ENCODE assay signal across 8 cellular contexts in the genomic region with DNA sequence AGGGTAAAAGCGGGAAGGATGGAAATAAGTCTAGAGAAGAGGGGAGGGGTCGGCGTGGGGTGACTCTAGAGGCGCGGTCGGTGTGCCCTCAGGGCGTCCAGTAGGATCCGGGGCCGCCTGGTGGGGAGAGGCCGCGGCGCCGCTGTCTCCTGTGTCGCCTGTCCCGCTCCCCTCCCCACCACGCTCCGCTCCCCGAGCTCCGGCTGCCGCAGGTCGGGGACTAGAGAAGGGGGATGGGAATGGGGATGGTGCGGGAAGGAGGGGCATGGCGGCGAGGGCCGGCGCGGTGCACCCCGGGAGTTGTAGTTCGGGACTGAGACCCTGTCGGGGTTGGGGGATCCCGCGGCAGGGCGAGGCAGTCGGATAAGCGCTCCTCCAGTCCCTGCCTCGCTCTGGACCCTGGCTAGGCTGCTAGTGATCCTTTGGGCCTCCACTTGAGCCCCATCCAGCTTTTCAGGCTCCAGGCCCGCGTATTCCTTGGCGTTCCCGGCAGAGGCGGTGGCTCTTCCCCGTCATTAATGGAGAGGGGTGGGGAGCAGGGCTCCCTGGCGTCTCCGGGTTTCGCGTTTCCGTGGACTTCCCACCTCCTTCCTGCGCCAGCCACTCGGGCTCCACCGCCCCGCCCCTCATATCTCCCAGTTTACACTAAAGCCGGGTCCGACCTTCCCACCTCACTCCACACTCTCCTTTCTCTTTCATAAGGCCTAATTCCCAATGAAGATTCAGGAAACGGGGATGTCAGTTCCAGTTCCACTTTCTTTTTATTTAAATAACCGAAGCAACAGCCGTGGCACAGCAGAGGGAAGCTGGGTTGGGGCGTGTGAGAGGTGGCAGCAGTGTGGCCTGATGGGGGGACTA. TPM values are rescaled to one million over a fixed set of nuclear protein-coding genes. Genes with fewer than 3 reads are reported as not detected.
DNase-seq lines count a peak whose midpoint lies in the region; FAIRE-seq and TF ChIP-seq lines count a peak whose summit lies in the region.

A gene with protein sequence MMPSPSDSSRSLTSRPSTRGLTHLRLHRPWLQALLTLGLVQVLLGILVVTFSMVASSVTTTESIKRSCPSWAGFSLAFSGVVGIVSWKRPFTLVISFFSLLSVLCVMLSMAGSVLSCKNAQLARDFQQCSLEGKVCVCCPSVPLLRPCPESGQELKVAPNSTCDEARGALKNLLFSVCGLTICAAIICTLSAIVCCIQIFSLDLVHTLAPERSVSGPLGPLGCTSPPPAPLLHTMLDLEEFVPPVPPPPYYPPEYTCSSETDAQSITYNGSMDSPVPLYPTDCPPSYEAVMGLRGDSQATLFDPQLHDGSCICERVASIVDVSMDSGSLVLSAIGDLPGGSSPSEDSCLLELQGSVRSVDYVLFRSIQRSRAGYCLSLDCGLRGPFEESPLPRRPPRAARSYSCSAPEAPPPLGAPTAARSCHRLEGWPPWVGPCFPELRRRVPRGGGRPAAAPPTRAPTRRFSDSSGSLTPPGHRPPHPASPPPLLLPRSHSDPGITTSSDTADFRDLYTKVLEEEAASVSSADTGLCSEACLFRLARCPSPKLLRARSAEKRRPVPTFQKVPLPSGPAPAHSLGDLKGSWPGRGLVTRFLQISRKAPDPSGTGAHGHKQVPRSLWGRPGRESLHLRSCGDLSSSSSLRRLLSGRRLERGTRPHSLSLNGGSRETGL (minus strand): TSS at position 241 of the 858 bp plus-strand sequence. CDS start 606 bp downstream, outside the sequence.

- H3K27me3 Mint-ChIP-seq in Calu3 (ENCODE audit: unreplicated experiment) (no peaks in the 10 kb centered on the region), progenitor cell of endocrine pancreas (no peaks in the 10 kb centered on the region)

- H3K27me3 ChIP-seq in left ventricle myocardium inferior (ENCODE audit: low read depth) (no peaks in the 10 kb centered on the region), uterus (no peaks in the 10 kb centered on the region)

- H3K36me3 Mint-ChIP-seq in Calu3 (ENCODE audit: insufficient read depth, unreplicated experiment) (peaks cover 49% of the 10 kb centered on the region), progenitor cell of endocrine pancreas (ENCODE audit: insufficient read depth) (peaks cover 12% of the 10 kb centered on the region)

- peaks cover 21% of the 10 kb centered on the region for H3K4me1 Mint-ChIP-seq in Calu3 (ENCODE audit: low read depth, unreplicated experiment)
- H3K4me1 Mint-ChIP-seq in progenitor cell of endocrine pancreas (ENCODE audit: low read depth) = peaks cover 21% of the 10 kb centered on the region

- FAIRE-seq in H54 (lab: Jason Lieb, UNC) = no peak

- H3K27ac Mint-ChIP-seq in Calu3 (ENCODE audit: unreplicated experiment) = no peak within 1 kb of the TSS
- H3K27ac Mint-ChIP-seq in progenitor cell of endocrine pancreas = peak within 1 kb of the TSS; percentile 86

- CTCF ChIA-PET in Calu3 (lab: Charles Lee) = interaction anchor here (0.6 to 1.4 kb wide), 2 partner anchors 49 to 1421 kb away, joined by 3 to 5 read pairs; no protein-coding TSS in a partner anchor

- H3K9me3 Mint-ChIP-seq in Calu3 (ENCODE audit: low read depth, unreplicated experiment) (no peaks in the 10 kb centered on the region), progenitor cell of endocrine pancreas (ENCODE audit: low read depth) (no peaks in the 10 kb centered on the region)

- H3K4me1 ChIP-seq in left ventricle myocardium inferior (peaks cover 50% of the 10 kb centered on the region), uterus (peaks cover 2 to 14% of the 10 kb centered on the region in 2 donors)

- no TSS peak for BruUV-seq in Calu3 (replicated peaks; lab: Mats Ljungman, UMichigan)

- no peaks in the 10 kb centered on the region for H3K9me3 ChIP-seq in left ventricle myocardium inferior (replicated peaks)
- H3K9me3 ChIP-seq in uterus = no peaks in the 10 kb centered on the region

- TF ChIP-seq POLR2A in H54 (IDR thresholded peaks at IDR 0.05; ENCODE audit: low read depth, low read length) = peak; percentile 80
- peak; percentile 55 to 59 for TF ChIP-seq POLR2A in uterus (IDR thresholded peaks at IDR 0.05)

- H3K4me3 ChIP-seq in left ventricle myocardium inferior (peak within 1 kb of the TSS; percentile 86), uterus (peak within 1 kb of the TSS; percentile 64 to 92)

- no peak for TF ChIP-seq CTCF in Calu3 (IDR thresholded peaks at IDR 0.05; ENCODE audit: unreplicated experiment)
- peak; percentile 23 for TF ChIP-seq CTCF in left ventricle myocardium inferior (IDR thresholded peaks at IDR 0.05; ENCODE audit: borderline replicate concordance)
- TF ChIP-seq CTCF in progenitor cell of endocrine pancreas (IDR thresholded peaks at IDR 0.05; ENCODE audit: unreplicated experiment) = peak; percentile 43
- TF ChIP-seq CTCF in uterus (IDR thresholded peaks at IDR 0.05) = peak in 2 of 4 experiments; percentile 18 to 39

- H3K27ac ChIP-seq in angular gyrus (ENCODE audit: low read depth, low read length) (peak within 1 kb of the TSS; percentile 97), left ventricle myocardium inferior (replicated peaks) (peak within 1 kb of the TSS; percentile 93), uterus (peak within 1 kb of the TSS; percentile 95 to 98)

- DNase-seq in Calu3 (peak; percentile 86), H54 (ENCODE audit: insufficient read length, low spot score) (peak; percentile 81), NCI-H146 treated with DMSO at 0.1 percent for 48 hours (lab: John Stamatoyannopoulos, UW; ENCODE audit: unreplicated experiment) (peak; percentile 61), T-helper 2 cell (peak; percentile 50 to 83 (median 61)), left ventricle myocardium inferior (peak; percentile 89), progenitor cell of endocrine pancreas (ENCODE audit: low spot score, unreplicated experiment) (peak; percentile 84), uterus (peak; percentile 87 to 90)

- H3K4me3 Mint-ChIP-seq in Calu3 (ENCODE audit: low read depth, unreplicated experiment) (peak within 1 kb of the TSS; percentile 74), progenitor cell of endocrine pancreas (ENCODE audit: low read depth) (peak within 1 kb of the TSS; percentile 81)

- H3K36me3 ChIP-seq in left ventricle myocardium inferior (peaks cover 25% of the 10 kb centered on the region), uterus (no peaks in the 10 kb centered on the region)

- intact Hi-C loops in Calu3 (cut with micrococcal nuclease; ENCODE audit: unreplicated experiment) = no loop called here
- intact Hi-C loops in left ventricle myocardium inferior (cut with micrococcal nuclease) = no loop called here
- intact Hi-C loops in uterus (cut with DNase I; ENCODE audit: low total_unique reads) = no loop called here

RNA-seq across cellular contexts. Expression of the gene that starts here (rescaled TPM):
- total RNA-seq in Calu3 (2022) = 25.2 and 25.9 TPM in 2 replicates
- 13.9 TPM for total RNA-seq in left ventricle myocardium inferior
- total RNA-seq in progenitor cell of endocrine pancreas = 58.4 and 59.0 TPM in 2 replicates
- total RNA-seq in uterus = 10 to 100 TPM in 2 of 4 donors, 1 to 10 TPM in 2; 5.3 to 28.2 (median 11.7) TPM

Comparison
In these comparisons a context has a peak if more than half of its experiments do, and no peak if none do; other contexts are left out.
1. Peak in every context shown above with its lines: DNase-seq, H3K4me3 ChIP-seq and H3K27ac ChIP-seq.